Comparison of ENCODE assay signal across 21 cellular contexts in genomic region chr20:1429143-1429728, GRCh38.
"Had no signal": no experiment of that assay in that cellular context is flagged by ENCODE, and none has a peak within 500 bp of the region (broad histone marks: within the 10 kb centered on the region; RNA-seq: fewer than 3 reads in every experiment).

No MANE protein-coding gene starts in this region.

- DNase-seq: activated CD4-positive, alpha-beta memory T cell treated with anti-CD3 and anti-CD28 coated beads for 36 hours; activated CD4-positive, alpha-beta T cell treated with anti-CD3 and anti-CD28 coated beads for 48 hours; activated CD4-positive, CD25-positive, alpha-beta regulatory T cell; activated effector memory CD4-positive, alpha-beta T cell treated with Interleukin-2 at 50 U/mL for 16 hours; activated naive CD4-positive, alpha-beta T cell treated with anti-CD3 and anti-CD28 coated beads for 36 hours; activated naive CD8-positive, alpha-beta T cell treated with anti-CD3 and anti-CD28 coated beads, Interleukin-2, amount 10 ng/mL, durations not matched to agents 7 days and 5 days; activated T-cell treated with anti-CD3 and anti-CD28 coated beads, Interleukin-2, amount 50 U/mL, for 72 hours; amniotic stem cell; cerebellar nuclear complex; effector CD8-positive, alpha-beta T cell; esophagus squamous epithelium; hypothalamus; naive B cell; nucleus accumbens; sigmoid colon; stimulated activated CD4-positive, alpha-beta T cell treated with anti-CD3 and anti-CD28 coated beads, Interleukin-4, amount 100 ng/mL, for 1 hour; stimulated activated naive CD4-positive, alpha-beta T cell; SW 1271; T-helper 17 cell; upper lobe of right lung had no signal

- ATAC-seq: activated T-cell treated with anti-CD3 and anti-CD28 coated beads, Interleukin-2, amount 50 U/mL, for 72 hours; T-helper 17 cell had no signal

- H3K4me3 ChIP-seq: breast epithelium, esophagus squamous epithelium, sigmoid colon, upper lobe of right lung had no signal

- H3K36me3 ChIP-seq: breast epithelium, sigmoid colon, upper lobe of right lung had no signal

- H3K27me3 ChIP-seq: breast epithelium, esophagus squamous epithelium, upper lobe of right lung had no signal

- H3K9me3 ChIP-seq: breast epithelium, esophagus squamous epithelium, sigmoid colon, upper lobe of right lung had no signal

- H3K4me1 ChIP-seq: breast epithelium, esophagus squamous epithelium, upper lobe of right lung had no signal

- H3K27ac ChIP-seq: breast epithelium, esophagus squamous epithelium, sigmoid colon, upper lobe of right lung had no signal
